Comparison of ENCODE assay signal across 10 cellular contexts in genomic region chr12:90945070-90945649, GRCh38. TPM values are rescaled to one million over a fixed set of nuclear protein-coding genes. Genes with fewer than 3 reads are reported as not detected.
DNase-seq lines count a peak whose midpoint lies in the region; ATAC-seq, FAIRE-seq and TF ChIP-seq lines count a peak whose summit lies in the region.
"Had no signal": no experiment of that assay in that cellular context is flagged by ENCODE, and none has a peak within 500 bp of the region (broad histone marks: within the 10 kb centered on the region; RNA-seq: fewer than 3 reads in every experiment).

No MANE protein-coding gene starts in this region.

- H3K27me3 ChIP-seq in AG04450 (ENCODE audit: control insufficient read depth, insufficient read depth, low read length) = no peaks in the 10 kb centered on the region
- H3K27me3 ChIP-seq in bronchial epithelial cell (ENCODE audit: control insufficient read depth, insufficient read depth, low read length) = no peaks in the 10 kb centered on the region

- TF ChIP-seq CTCF in AG04450 (IDR thresholded peaks at IDR 0.05; ENCODE audit: low read depth, low read length) (peak; percentile 61), bronchial epithelial cell (IDR thresholded peaks at IDR 0.05; ENCODE audit: insufficient read depth, low read length, severe bottlenecking) (peak; percentile 24), nephron (IDR thresholded peaks at IDR 0.05; ENCODE audit: unreplicated experiment in 3 of 3) (peak; percentile 40 to 66 (median 51))

- no peak overlapping the region for H3K27ac Mint-ChIP-seq in nephron

- H3K36me3 Mint-ChIP-seq in nephron (ENCODE audit: low read depth) = no peaks in the 10 kb centered on the region

- no peak overlapping the region for H3K27ac ChIP-seq in AG04450 (ENCODE audit: low read depth, low read length)

- H3K4me3 ChIP-seq in AG04450 (ENCODE audit: low read depth, low read length) = no peak overlapping the region
- no peak overlapping the region for H3K4me3 ChIP-seq in bronchial epithelial cell (ENCODE audit: low read depth, low read length)

- H3K4me1 Mint-ChIP-seq in nephron = peaks cover 9% of the 10 kb centered on the region

- CTCF ChIA-PET in AG04450 (lab: Charles Lee) = interaction anchor here (0.6 to 2.1 kb wide), 17 partner anchors 8 to 1925 kb away, joined by 3 to 15 read pairs (median 4); no protein-coding TSS in a partner anchor

- H3K9me3 ChIP-seq in AG04450 (ENCODE audit: control insufficient read depth, insufficient read depth, low read length) = no peaks in the 10 kb centered on the region

- POLR2A ChIA-PET in AG04450 (lab: Yijun Ruan, JAX) = no interaction called here

- no peaks in the 10 kb centered on the region for H3K36me3 ChIP-seq in bronchial epithelial cell (ENCODE audit: control insufficient read depth, insufficient read depth, low read length)

- no peaks in the 10 kb centered on the region for H3K27me3 Mint-ChIP-seq in nephron (ENCODE audit: low read depth)

- no peaks in the 10 kb centered on the region for H3K9me3 Mint-ChIP-seq in nephron

- DNase-seq in AG04450 (ENCODE audit: low read depth, low spot score) (no peak), NCI-H345 (lab: John Stamatoyannopoulos, UW) (peak; percentile 26), bronchial epithelial cell (ENCODE audit: low read depth) (peak; percentile 53), C1 segment of cervical spinal cord (lab: John Stamatoyannopoulos, UW) (no peak), GM19238 (ENCODE audit: insufficient read length, low spot score) (no peak)

- ATAC-seq in GM18511 (IDR thresholded peaks at IDR 0.05; ENCODE audit: unreplicated experiment) (peak; percentile 83), HG02973 (IDR thresholded peaks at IDR 0.05; ENCODE audit: unreplicated experiment) (peak; percentile 57)

- H3K4me3 Mint-ChIP-seq in nephron = no peak overlapping the region

- FAIRE-seq in bronchial epithelial cell (lab: Jason Lieb, UNC) = no peak

RNA-seq across cellular contexts. Expression of gene CCER1, which starts 9.8 kb away (rescaled TPM):
- not detected in 2 replicates for polyA plus RNA-seq in AG04450 (2011; rRNA removed)
- polyA minus RNA-seq in AG04450 (2011; rRNA and poly(A)+ RNA removed) = not detected in 2 replicates
- not detected in 2 replicates for total RNA-seq in bronchial epithelial cell
- total RNA-seq: temporal lobe had no signal
- polyA plus RNA-seq: esophagus had no signal

RNA-seq across cellular contexts. Expression of gene EPYC, which starts 59.6 kb away (rescaled TPM):
- 0.11 TPM in 1 of 2 replicates, not detected in the other for polyA plus RNA-seq in AG04450 (2011; rRNA removed)
- not detected in 2 replicates for polyA minus RNA-seq in AG04450 (2011; rRNA and poly(A)+ RNA removed)
- not detected in 2 replicates for total RNA-seq in bronchial epithelial cell
- total RNA-seq: temporal lobe had no signal
- polyA plus RNA-seq: esophagus had no signal

Comparison
In these comparisons a context has a peak if more than half of its experiments do, and no peak if none do; other contexts are left out.
1. DNase-seq: peak in NCI-H345 (single experiment) and bronchial epithelial cell (single experiment); none in AG04450 (single experiment), C1 segment of cervical spinal cord (0 of 14) and GM19238 (single experiment).
2. Peak in every context shown above with its lines, with median percentiles within 50 percentile points of each other: CTCF ChIP-seq.